15 cellular contexts compared by ENCODE assay signal in genomic region chr4:1001561-1002130, GRCh38. TPM values are rescaled to one million over a fixed set of nuclear protein-coding genes. Genes with fewer than 3 reads are reported as not detected.
"Had no signal": no experiment of that assay in that cellular context is flagged by ENCODE, and none has a peak within 500 bp of the region (broad histone marks: within the 10 kb centered on the region; RNA-seq: fewer than 3 reads in every experiment).

No MANE protein-coding gene starts in this region.

- DNase-seq: activated CD4-positive, alpha-beta T cell treated with anti-CD3 and anti-CD28 coated beads, Interleukin-2, amount 50 U/mL, for 1 hour; activated CD4-positive, CD25-positive, alpha-beta regulatory T cell; activated CD8-positive, alpha-beta memory T cell treated with anti-CD3 and anti-CD28 coated beads for 24 hours; activated naive CD8-positive, alpha-beta T cell treated with anti-CD3 and anti-CD28 coated beads for 36 hours; amygdala; central memory CD4-positive, alpha-beta T cell; effector CD4-positive, alpha-beta T cell; natural killer cell; nucleus accumbens; stimulated activated CD4-positive, alpha-beta T cell treated with anti-CD3 and anti-CD28 coated beads, Interleukin-4, amount 100 ng/mL, for 1 hour; stimulated activated naive B cell treated with anti-CD40 and anti-IgM and Interleukin-4, amounts not matched to agents 10 μg/mL and 1 μg/mL and 100 μg/mL, for 72 hours had no signal

- H3K9me3 ChIP-seq: tibial artery had no signal

- H3K27ac ChIP-seq: coronary artery, tibial artery had no signal

- H3K4me3 ChIP-seq: tibial artery had no signal

- H3K36me3 ChIP-seq: tibial artery had no signal

RNA-seq across cellular contexts. Expression of gene SLC26A1, which starts 8.4 kb away (rescaled TPM):
- total RNA-seq: endothelial cell of umbilical vein, skeletal muscle tissue had no signal
